ENCODE assay signal across 22 cellular contexts in genomic region chr2:61705625-61706024, GRCh38.
A peak's percentile ranks its signal among the peaks of the same experiment; 100 is the strongest.
DNase-seq lines count a peak whose midpoint lies in the region; ATAC-seq and TF ChIP-seq lines count a peak whose summit lies in the region.
"Had no signal": no experiment of that assay in that cellular context is flagged by ENCODE, and none has a peak within 500 bp of the region (broad histone marks: within the 10 kb centered on the region; RNA-seq: fewer than 3 reads in every experiment).

No MANE protein-coding gene starts in this region.

- no peak overlapping the region for H3K27ac Mint-ChIP-seq in activated CD8-positive, alpha-beta T cell treated with anti-CD3 and anti-CD28 coated beads, Interleukin-2, amount 10 ng/mL, durations not matched to agents 7 days and 5 days

- TF ChIP-seq CTCF in left ventricle myocardium inferior (IDR thresholded peaks at IDR 0.05; ENCODE audit: borderline replicate concordance) (no peak), parathyroid adenoma (IDR thresholded peaks at IDR 0.05) (no peak)

- H3K4me3 ChIP-seq in left ventricle myocardium inferior (no peak overlapping the region), parathyroid adenoma (ENCODE audit: low read depth, low read length) (no peak overlapping the region)
- H3K4me3 ChIP-seq: A549; BLaER1 treated with 17β-estradiol and CSF1 and Interleukin-3, amounts not matched to agents 10 nM and 100 nM; SJSA1 had no signal

- no peaks in the 10 kb centered on the region for H3K36me3 Mint-ChIP-seq in activated CD8-positive, alpha-beta T cell treated with anti-CD3 and anti-CD28 coated beads, Interleukin-2, amount 10 ng/mL, durations not matched to agents 7 days and 5 days (ENCODE audit: low read depth)

- H3K4me2 ChIP-seq in parathyroid adenoma (ENCODE audit: low read length), result no peak overlapping the region
- H3K4me2 ChIP-seq: A549; BLaER1 treated with 17β-estradiol and CSF1 and Interleukin-3, amounts not matched to agents 10 nM and 100 nM had no signal

- intact Hi-C loops in left ventricle myocardium inferior (cut with micrococcal nuclease), result no loop called here
- intact Hi-C loops in left cardiac atrium (cut with DNase I), result loop anchor here in 1 of 2 donors (5.0 kb wide), 1 partner anchor 43 kb away; no protein-coding TSS in a partner anchor

- no peaks in the 10 kb centered on the region for H3K4me1 Mint-ChIP-seq in activated CD8-positive, alpha-beta T cell treated with anti-CD3 and anti-CD28 coated beads, Interleukin-2, amount 10 ng/mL, durations not matched to agents 7 days and 5 days (ENCODE audit: low read depth)

- H3K9me3 ChIP-seq in left ventricle myocardium inferior (replicated peaks) (no peaks in the 10 kb centered on the region), parathyroid adenoma (ENCODE audit: control insufficient read depth, low read length) (no peaks in the 10 kb centered on the region)
- H3K9me3 ChIP-seq: A549; BLaER1 treated with 17β-estradiol and CSF1 and Interleukin-3, amounts not matched to agents 10 nM and 100 nM; SJSA1 had no signal

- DNase-seq in left ventricle myocardium inferior (no peak), left cardiac atrium (no peak), RPMI8226 (peak; percentile 73), GM03348 (ENCODE audit: low spot score) (no peak), KG1 (lab: John Stamatoyannopoulos, UW) (no peak)
- DNase-seq in activated CD8-positive, alpha-beta T cell treated with anti-CD3 and anti-CD28 coated beads, Interleukin-2, amount 10 ng/mL, durations not matched to agents 7 days and 5 days, result no peak
- DNase-seq: COR-L47; GF-D8; HCEC 1CT; Karpas-422; MM.1S; NCI-H1105; NCI-H1930; NCI-H2171; NCI-H524; NK-92 treated with Interleukin-12 subunit alpha and Interleukin-12 subunit beta, amount 100 ng/mL, for 24 hours; OCI-M1; SW 1271 had no signal

- H3K9ac ChIP-seq in parathyroid adenoma, result no peak overlapping the region
- H3K9ac ChIP-seq: BLaER1 treated with 17β-estradiol and CSF1 and Interleukin-3, amounts not matched to agents 10 nM and 100 nM had no signal

- H2AFZ ChIP-seq in parathyroid adenoma, result peak overlapping the region; percentile 56

- H3K79me2 ChIP-seq in parathyroid adenoma, result no peaks in the 10 kb centered on the region

- no peak overlapping the region for H3K4me3 Mint-ChIP-seq in activated CD8-positive, alpha-beta T cell treated with anti-CD3 and anti-CD28 coated beads, Interleukin-2, amount 10 ng/mL, durations not matched to agents 7 days and 5 days

- H3K36me3 ChIP-seq in left ventricle myocardium inferior (no peaks in the 10 kb centered on the region), parathyroid adenoma (ENCODE audit: control insufficient read depth, insufficient read depth, low read length) (no peaks in the 10 kb centered on the region)
- H3K36me3 ChIP-seq: BLaER1 treated with 17β-estradiol and CSF1 and Interleukin-3, amounts not matched to agents 10 nM and 100 nM; SJSA1 had no signal

- H3K27me3 ChIP-seq in left ventricle myocardium inferior (ENCODE audit: low read depth), result no peaks in the 10 kb centered on the region
- no peaks in the 10 kb centered on the region for H3K27me3 ChIP-seq in parathyroid adenoma (ENCODE audit: control insufficient read depth, insufficient read depth, low read length)
- H3K27me3 ChIP-seq: BLaER1 treated with 17β-estradiol and CSF1 and Interleukin-3, amounts not matched to agents 10 nM and 100 nM; SJSA1 had no signal

- POLR2A ChIA-PET in activated CD8-positive, alpha-beta T cell treated with anti-CD3 and anti-CD28 coated beads, Interleukin-2, amount 10 ng/mL, durations not matched to agents 7 days and 5 days (lab: Charles Lee), result no interaction called here

- ATAC-seq in left cardiac atrium, result no peak
- ATAC-seq in activated CD8-positive, alpha-beta T cell treated with anti-CD3 and anti-CD28 coated beads, Interleukin-2, amount 10 ng/mL, durations not matched to agents 7 days and 5 days, result no peak
- ATAC-seq: A549 had no signal

- peaks cover 2% of the 10 kb centered on the region for H3K27me3 Mint-ChIP-seq in activated CD8-positive, alpha-beta T cell treated with anti-CD3 and anti-CD28 coated beads, Interleukin-2, amount 10 ng/mL, durations not matched to agents 7 days and 5 days (ENCODE audit: low read depth)

- peaks cover 5% of the 10 kb centered on the region for H3K4me1 ChIP-seq in left ventricle myocardium inferior
- H3K4me1 ChIP-seq in parathyroid adenoma, result peaks cover 8% of the 10 kb centered on the region
- H3K4me1 ChIP-seq: SJSA1 had no signal

- CTCF ChIA-PET in activated CD8-positive, alpha-beta T cell treated with anti-CD3 and anti-CD28 coated beads, Interleukin-2, amount 10 ng/mL, durations not matched to agents 7 days and 5 days (lab: Charles Lee), result no interaction called here

- no peaks in the 10 kb centered on the region for H3K9me3 Mint-ChIP-seq in activated CD8-positive, alpha-beta T cell treated with anti-CD3 and anti-CD28 coated beads, Interleukin-2, amount 10 ng/mL, durations not matched to agents 7 days and 5 days (ENCODE audit: insufficient read depth)

- peak overlapping the region; percentile 88 for H3K27ac ChIP-seq in left ventricle myocardium inferior (replicated peaks)
- H3K27ac ChIP-seq in parathyroid adenoma, result no peak overlapping the region
- H3K27ac ChIP-seq: A549; BLaER1 treated with 17β-estradiol and CSF1 and Interleukin-3, amounts not matched to agents 10 nM and 100 nM; SJSA1 had no signal
